In the genomic region with DNA sequence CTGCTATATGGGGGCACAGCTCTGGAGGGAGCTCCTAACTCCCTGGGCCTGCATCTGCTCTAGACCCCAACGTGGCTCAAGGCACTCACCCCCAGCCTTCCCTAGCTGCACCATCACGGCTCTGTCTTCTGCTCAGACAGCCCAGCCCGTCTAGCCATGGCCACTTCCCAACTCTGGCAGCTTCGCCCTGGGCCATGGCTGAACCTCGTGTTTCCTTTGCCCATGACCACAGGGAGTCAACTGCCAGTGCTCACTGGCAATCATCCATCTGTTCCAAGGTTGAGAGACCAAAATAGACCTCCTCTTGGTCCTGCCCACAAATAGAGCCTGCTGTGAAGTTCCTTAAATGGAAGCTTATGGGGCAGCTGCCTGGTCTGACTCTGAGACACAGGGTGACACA, we compare ENCODE assay signal across 1 cellular context.
TF ChIP-seq lines count a peak whose summit lies in the region.

No MANE protein-coding gene starts in this region.

TF ChIP-seq in SK-N-SH treated with all-trans-retinoic acid at 6 μM for 48 hours, 23 proteins besides CTCF, POLR2A, EP300 and RAD21 (continued from another document):
- TF ChIP-seq CREB5 (CRISPR knock-in tag; IDR thresholded peaks at IDR 0.05; ENCODE audit: low read depth) (no peak), ZC3H10 (CRISPR knock-in tag; IDR thresholded peaks at IDR 0.05) (no peak), BACH2 (CRISPR knock-in tag; IDR thresholded peaks at IDR 0.05; ENCODE audit: borderline replicate concordance) (no peak), ZNF565 (CRISPR knock-in tag; conservative IDR thresholded peaks at IDR 0.05; ENCODE audit: low read depth) (no peak), POU6F1 (CRISPR knock-in tag; IDR thresholded peaks at IDR 0.05; ENCODE audit: borderline replicate concordance, low read depth) (no peak), ESRRG (CRISPR knock-in tag; IDR thresholded peaks at IDR 0.05) (no peak), CSDC2 (CRISPR knock-in tag; IDR thresholded peaks at IDR 0.05) (no peak), SNAI2 (CRISPR knock-in tag; IDR thresholded peaks at IDR 0.05) (no peak), ARNTL (CRISPR knock-in tag; IDR thresholded peaks at IDR 0.05; ENCODE audit: borderline replicate concordance, low read depth) (no peak), OSR1 (CRISPR knock-in tag; IDR thresholded peaks at IDR 0.05) (no peak), RARB (CRISPR knock-in tag; IDR thresholded peaks at IDR 0.05) (no peak), ZFP3 (CRISPR knock-in tag; IDR thresholded peaks at IDR 0.05) (no peak), TCF4 (CRISPR knock-in tag; IDR thresholded peaks at IDR 0.05; ENCODE audit: borderline replicate concordance) (no peak), TOX (CRISPR knock-in tag; IDR thresholded peaks at IDR 0.05; ENCODE audit: borderline replicate concordance) (no peak), GLIS3 (CRISPR knock-in tag; IDR thresholded peaks at IDR 0.05) (no peak)
